ENCODE assay signal across 8 cellular contexts in the genomic region with DNA sequence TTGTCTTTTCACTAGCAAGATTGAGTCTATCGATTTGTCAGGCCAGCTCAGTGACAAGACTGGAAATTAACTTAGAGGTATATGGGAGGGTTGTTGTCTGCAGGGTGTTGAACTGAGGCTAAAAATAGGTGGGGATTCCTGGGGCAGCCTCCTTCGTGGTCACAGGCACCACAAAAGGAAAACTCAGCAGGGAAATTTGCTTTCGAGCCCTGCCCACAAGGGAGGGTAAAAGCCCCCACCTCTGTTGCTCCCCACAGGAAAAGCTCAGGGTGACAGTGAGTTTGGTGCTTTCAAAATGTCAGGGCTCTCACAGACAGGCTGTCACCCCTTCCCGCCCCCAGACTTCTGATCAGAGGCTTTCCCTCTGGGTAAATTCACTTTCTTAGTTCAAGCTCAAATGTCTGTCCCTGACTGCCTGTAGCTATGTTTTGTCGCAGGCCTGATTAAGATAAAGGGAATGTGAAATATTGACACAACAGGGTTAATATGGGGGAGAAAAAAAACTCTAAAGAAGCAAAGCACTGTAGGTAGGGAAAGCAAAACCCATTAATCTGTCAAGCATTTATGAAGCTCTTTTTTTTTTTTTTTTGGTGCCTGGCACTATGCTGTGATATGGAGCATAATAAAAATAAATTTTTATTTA. TPM values are rescaled to one million over a fixed set of nuclear protein-coding genes. Genes with fewer than 3 reads are reported as not detected.
A peak's percentile ranks its signal among the peaks of the same experiment; 100 is the strongest.
DNase-seq lines count a peak whose midpoint lies in the region; ATAC-seq lines count a peak whose summit lies in the region.

No MANE protein-coding gene starts in this region.

- intact Hi-C loops in left colon (cut with DNase I, micrococcal nuclease), result loop anchor here in 1 of 2 donors (5.0 kb wide), 1 partner anchor 274 kb away; no protein-coding TSS in a partner anchor

- ATAC-seq in GM19324 (IDR thresholded peaks at IDR 0.05; ENCODE audit: low FRiP score, unreplicated experiment) (peak; percentile 42), HG03135 (IDR thresholded peaks at IDR 0.05; ENCODE audit: unreplicated experiment) (peak; percentile 44), left colon (no peak)

- DNase-seq in activated T-cell treated with anti-CD3 and anti-CD28 coated beads for 48 hours (ENCODE audit: low read depth), result peak; percentile 67
- DNase-seq in stimulated activated CD4-positive, alpha-beta T cell treated with anti-CD3 and anti-CD28 coated beads, Interleukin-1b, Interleukin-23, amount 100 ng/mL, for 48 hours, result peak; percentile 79
- no peak for DNase-seq in left colon
- no peak for DNase-seq in NCI-H345 (lab: John Stamatoyannopoulos, UW)
- DNase-seq in ureter (ENCODE audit: low spot score), result no peak
- DNase-seq in ecto neural progenitor cell (ENCODE audit: low spot score), result no peak

RNA-seq across cellular contexts. Expression of a gene that starts 11.7 kb away (rescaled TPM):
- 100 to 1,000 TPM; 150 to 193 TPM for total RNA-seq in left colon
- total RNA-seq in ureter, result 152 TPM

Comparison
In these comparisons a context has a peak if more than half of its experiments do, and no peak if none do; other contexts are left out.
1. DNase-seq: peak in activated T-cell treated with anti-CD3 and anti-CD28 coated beads for 48 hours (single experiment) and stimulated activated CD4-positive, alpha-beta T cell treated with anti-CD3 and anti-CD28 coated beads, Interleukin-1b, Interleukin-23, amount 100 ng/mL, for 48 hours (single experiment); none in left colon (0 of 2), NCI-H345 (single experiment), ureter (single experiment) and ecto neural progenitor cell (single experiment).